Comparison of ENCODE assay signal across 11 cellular contexts in genomic region chr19:2311093-2311492, GRCh38. TPM values are rescaled to one million over a fixed set of nuclear protein-coding genes. Genes with fewer than 3 reads are reported as not detected.
"Had no signal": no experiment of that assay in that cellular context is flagged by ENCODE, and none has a peak within 500 bp of the region (broad histone marks: within the 10 kb centered on the region; RNA-seq: fewer than 3 reads in every experiment).

No MANE protein-coding gene starts in this region.

- H3K36me3 ChIP-seq: HAP-1 had no signal

- H3K4me2 ChIP-seq: GM23338 had no signal

- H3K4me3 ChIP-seq: GM23248, GM23338, HAP-1 had no signal

- FAIRE-seq: H1, H54 had no signal

- DNase-seq: GM23248, GOT3, H7, H9, HCEC 1CT, HFFc6 had no signal

- H3K9ac ChIP-seq: GM23248 had no signal

- ATAC-seq: GM23338, HCT116 had no signal

- H3K4me3 Mint-ChIP-seq: GM23338, H9, HFFc6 had no signal

- H2AFZ ChIP-seq: GM23248, GM23338 had no signal

- H3K27ac Mint-ChIP-seq: GM23338, H9, HFFc6 had no signal

- H3K27ac ChIP-seq: GM23248 had no signal

RNA-seq across cellular contexts. Expression of gene LINGO3, which starts 3.1 kb away (rescaled TPM):
- total RNA-seq: GM23248, H1, HFFc6 had no signal
- polyA plus RNA-seq: GM23248 had no signal

RNA-seq across cellular contexts. Expression of gene PEAK3, which starts 29.1 kb away (rescaled TPM):
- total RNA-seq: GM23248, GM23338, H1, H7, H9 had no signal
- polyA plus RNA-seq: GM23248, GM23338, H1 had no signal

RNA-seq across cellular contexts. Expression of gene TMPRSS9, which starts 49.0 kb away (rescaled TPM):
- total RNA-seq: GM23248, H7, HFFc6 had no signal
